ENCODE assay signal across 8 cellular contexts in the genomic region with DNA sequence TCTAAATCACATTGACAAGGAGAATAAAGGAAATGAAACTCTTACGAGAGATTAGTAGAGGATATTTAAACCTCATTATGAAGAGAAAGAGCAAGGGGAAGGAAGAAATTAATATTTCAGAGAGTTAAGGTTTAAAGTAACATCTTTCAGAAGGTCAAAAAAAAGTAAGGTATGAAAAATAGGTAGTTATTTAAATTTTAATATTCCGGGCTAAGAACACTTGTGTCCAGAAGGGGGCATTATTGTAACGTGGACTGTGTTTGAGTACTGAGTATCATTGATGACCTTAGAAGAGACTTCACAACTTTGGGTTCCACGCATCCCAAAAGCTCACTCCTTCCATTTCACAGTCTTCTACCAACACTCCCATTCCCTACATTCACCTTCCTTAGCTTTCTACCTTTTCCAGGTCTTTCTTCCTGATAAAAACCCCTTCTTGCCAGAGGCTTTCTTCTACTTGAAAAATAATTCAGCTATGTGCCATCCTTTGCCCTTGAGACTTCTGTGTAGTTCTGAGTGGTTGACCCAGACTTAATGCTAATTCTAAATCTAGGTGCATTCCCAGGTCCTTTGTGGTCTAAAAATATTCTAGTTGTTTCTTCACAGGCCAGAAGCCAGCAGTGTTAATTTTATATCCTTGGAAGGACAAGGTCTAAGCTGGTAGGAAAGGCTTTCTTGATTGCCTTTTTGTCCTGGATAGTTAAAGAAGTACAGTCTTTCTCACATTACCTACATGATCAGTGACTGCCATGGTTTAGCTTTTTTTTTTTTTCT. TPM values are rescaled to one million over a fixed set of nuclear protein-coding genes. Genes with fewer than 3 reads are reported as not detected.
DNase-seq lines count a peak whose midpoint lies in the region; ATAC-seq and TF ChIP-seq lines count a peak whose summit lies in the region.

No MANE protein-coding gene starts in this region.

- CTCF ChIA-PET in activated naive CD4-positive, alpha-beta T cell treated with anti-CD3 and anti-CD28 coated beads for 36 hours (lab: Charles Lee): interaction anchor here (0.6 to 3.4 kb wide), 23 partner anchors 10 to 437 kb away, joined by 3 to 24 read pairs (median 4); a partner anchor contains a TSS
- CTCF ChIA-PET in activated naive CD4-positive, alpha-beta T cell treated with anti-CD3 and anti-CD28 coated beads, Interleukin-2, amount 10 ng/mL, durations not matched to agents 7 days and 5 days (lab: Charles Lee): interaction anchor here (0.6 to 7.7 kb wide), 23 partner anchors 8 to 1294 kb away, joined by 3 to 103 read pairs (median 3); a partner anchor contains a TSS
- CTCF ChIA-PET in activated CD4-positive, alpha-beta memory T cell treated with anti-CD3 and anti-CD28 coated beads for 36 hours (lab: Charles Lee): interaction anchor here (0.6 to 11.4 kb wide), 21 partner anchors 8 to 775 kb away, joined by 3 to 116 read pairs (median 3); a partner anchor contains a TSS

- intact Hi-C loops in activated naive CD4-positive, alpha-beta T cell treated with anti-CD3 and anti-CD28 coated beads for 36 hours (cut with micrococcal nuclease): loop anchor here (5.0 kb wide), 1 partner anchor 106 kb away; no protein-coding TSS in a partner anchor
- intact Hi-C loops in right lobe of liver (cut with DNase I): loop anchor here in 1 of 2 donors (10.0 kb wide), 1 partner anchor 401 kb away; a partner anchor contains a TSS
- intact Hi-C loops in activated CD4-positive, alpha-beta memory T cell treated with anti-CD3 and anti-CD28 coated beads for 36 hours (cut with micrococcal nuclease): loop anchor here (5.0 kb wide), 2 partner anchors 131 to 764 kb away; no protein-coding TSS in a partner anchor

- H3K36me3 Mint-ChIP-seq in activated naive CD4-positive, alpha-beta T cell treated with anti-CD3 and anti-CD28 coated beads for 36 hours (ENCODE audit: low read depth): peaks cover 6% of the 10 kb centered on the region
- H3K36me3 Mint-ChIP-seq in activated naive CD4-positive, alpha-beta T cell treated with anti-CD3 and anti-CD28 coated beads, Interleukin-2, amount 10 ng/mL, durations not matched to agents 7 days and 5 days: peaks cover 9% of the 10 kb centered on the region
- peaks cover 1% of the 10 kb centered on the region for H3K36me3 Mint-ChIP-seq in activated CD4-positive, alpha-beta memory T cell treated with anti-CD3 and anti-CD28 coated beads for 36 hours

- no peak overlapping the region for H3K4me3 Mint-ChIP-seq in activated naive CD4-positive, alpha-beta T cell treated with anti-CD3 and anti-CD28 coated beads for 36 hours
- no peak overlapping the region for H3K4me3 Mint-ChIP-seq in activated naive CD4-positive, alpha-beta T cell treated with anti-CD3 and anti-CD28 coated beads, Interleukin-2, amount 10 ng/mL, durations not matched to agents 7 days and 5 days
- H3K4me3 Mint-ChIP-seq in activated CD4-positive, alpha-beta memory T cell treated with anti-CD3 and anti-CD28 coated beads for 36 hours: no peak overlapping the region

- H3K27me3 ChIP-seq in right lobe of liver: no peaks in the 10 kb centered on the region

- H3K9me3 Mint-ChIP-seq in activated naive CD4-positive, alpha-beta T cell treated with anti-CD3 and anti-CD28 coated beads for 36 hours: no peaks in the 10 kb centered on the region
- H3K9me3 Mint-ChIP-seq in activated naive CD4-positive, alpha-beta T cell treated with anti-CD3 and anti-CD28 coated beads, Interleukin-2, amount 10 ng/mL, durations not matched to agents 7 days and 5 days: no peaks in the 10 kb centered on the region
- H3K9me3 Mint-ChIP-seq in activated CD4-positive, alpha-beta memory T cell treated with anti-CD3 and anti-CD28 coated beads for 36 hours: no peaks in the 10 kb centered on the region

- no peaks in the 10 kb centered on the region for H3K27me3 Mint-ChIP-seq in activated naive CD4-positive, alpha-beta T cell treated with anti-CD3 and anti-CD28 coated beads for 36 hours (ENCODE audit: low read depth)
- no peaks in the 10 kb centered on the region for H3K27me3 Mint-ChIP-seq in activated naive CD4-positive, alpha-beta T cell treated with anti-CD3 and anti-CD28 coated beads, Interleukin-2, amount 10 ng/mL, durations not matched to agents 7 days and 5 days
- no peaks in the 10 kb centered on the region for H3K27me3 Mint-ChIP-seq in activated CD4-positive, alpha-beta memory T cell treated with anti-CD3 and anti-CD28 coated beads for 36 hours

- WGBS in right lobe of liver (ENCODE audit: insufficient coverage, low coverage, low lambda C conversion rate, missing lambda C conversion rate): 34% methylated on average over 4 of the region's 4 CpGs

- ATAC-seq in right lobe of liver (peak in 3 of 4 donors; percentile 45 to 65 (median 46)), GM21786 (IDR thresholded peaks at IDR 0.05; ENCODE audit: unreplicated experiment) (no peak), HG02852 (IDR thresholded peaks at IDR 0.05; ENCODE audit: unreplicated experiment) (no peak)

- peak; percentile 13 for DNase-seq in activated naive CD4-positive, alpha-beta T cell treated with anti-CD3 and anti-CD28 coated beads for 36 hours
- no peak for DNase-seq in activated naive CD4-positive, alpha-beta T cell treated with anti-CD3 and anti-CD28 coated beads, Interleukin-2, amount 10 ng/mL, durations not matched to agents 7 days and 5 days
- peak; percentile 35 for DNase-seq in NCI-H146 (lab: John Stamatoyannopoulos, UW)
- DNase-seq in astrocyte of the hippocampus (ENCODE audit: low read depth, low spot score): peak; percentile 51
- no peak for DNase-seq in right lobe of liver
- no peak for DNase-seq in activated CD4-positive, alpha-beta memory T cell treated with anti-CD3 and anti-CD28 coated beads for 36 hours

- no peak overlapping the region for H3K4me3 ChIP-seq in right lobe of liver

- POLR2A ChIA-PET in activated CD4-positive, alpha-beta memory T cell treated with anti-CD3 and anti-CD28 coated beads for 36 hours (lab: Charles Lee): no interaction called here

- H3K4me1 Mint-ChIP-seq in activated naive CD4-positive, alpha-beta T cell treated with anti-CD3 and anti-CD28 coated beads for 36 hours (ENCODE audit: low read depth): peaks cover 4% of the 10 kb centered on the region
- no peaks in the 10 kb centered on the region for H3K4me1 Mint-ChIP-seq in activated naive CD4-positive, alpha-beta T cell treated with anti-CD3 and anti-CD28 coated beads, Interleukin-2, amount 10 ng/mL, durations not matched to agents 7 days and 5 days
- peaks cover 7% of the 10 kb centered on the region for H3K4me1 Mint-ChIP-seq in activated CD4-positive, alpha-beta memory T cell treated with anti-CD3 and anti-CD28 coated beads for 36 hours (ENCODE audit: low read depth)

- peak overlapping the region; percentile 26 for H3K27ac Mint-ChIP-seq in activated naive CD4-positive, alpha-beta T cell treated with anti-CD3 and anti-CD28 coated beads for 36 hours
- H3K27ac Mint-ChIP-seq in activated naive CD4-positive, alpha-beta T cell treated with anti-CD3 and anti-CD28 coated beads, Interleukin-2, amount 10 ng/mL, durations not matched to agents 7 days and 5 days: no peak overlapping the region
- H3K27ac Mint-ChIP-seq in activated CD4-positive, alpha-beta memory T cell treated with anti-CD3 and anti-CD28 coated beads for 36 hours: no peak overlapping the region

- peak; percentile 41 to 54 (median 48) for TF ChIP-seq CTCF in right lobe of liver (IDR thresholded peaks at IDR 0.05)

- H3K9me3 ChIP-seq in right lobe of liver: no peaks in the 10 kb centered on the region

- no peak overlapping the region for H3K27ac ChIP-seq in right lobe of liver

- H3K4me1 ChIP-seq in right lobe of liver: peaks cover 0 to 9% (median 0%) of the 10 kb centered on the region in 4 donors

- H3K36me3 ChIP-seq in right lobe of liver: no peaks in the 10 kb centered on the region

- no peak for TF ChIP-seq POLR2A in right lobe of liver (IDR thresholded peaks at IDR 0.05)

RNA-seq across cellular contexts. Expression of a gene that starts 16.5 kb away (rescaled TPM):
- total RNA-seq in activated naive CD4-positive, alpha-beta T cell treated with anti-CD3 and anti-CD28 coated beads for 36 hours: 10 to 100 TPM; 37.8 to 38.9 TPM
- total RNA-seq in right lobe of liver: 10 to 100 TPM; 19.1 to 33.6 (median 28.6) TPM
- total RNA-seq in activated CD4-positive, alpha-beta memory T cell treated with anti-CD3 and anti-CD28 coated beads for 36 hours: 10 to 100 TPM; 54.2 to 55.8 TPM

Comparison
In these comparisons a context has a peak if more than half of its experiments do, and no peak if none do; other contexts are left out.
1. DNase-seq: peak in activated naive CD4-positive, alpha-beta T cell treated with anti-CD3 and anti-CD28 coated beads for 36 hours (single experiment), NCI-H146 (single experiment) and astrocyte of the hippocampus (single experiment); none in activated naive CD4-positive, alpha-beta T cell treated with anti-CD3 and anti-CD28 coated beads, Interleukin-2, amount 10 ng/mL, durations not matched to agents 7 days and 5 days (single experiment), right lobe of liver (0 of 3) and activated CD4-positive, alpha-beta memory T cell treated with anti-CD3 and anti-CD28 coated beads for 36 hours (single experiment).
2. ATAC-seq: peak in right lobe of liver (3 of 4); none in GM21786 (single experiment) and HG02852 (single experiment).